23 cellular contexts compared by ENCODE assay signal in genomic region chr20:17202668-17203067, GRCh38. TPM values are rescaled to one million over a fixed set of nuclear protein-coding genes. Genes with fewer than 3 reads are reported as not detected.
A peak's percentile ranks its signal among the peaks of the same experiment; 100 is the strongest.
DNase-seq lines count a peak whose midpoint lies in the region; ATAC-seq, FAIRE-seq and TF ChIP-seq lines count a peak whose summit lies in the region.
"Had no signal": no experiment of that assay in that cellular context is flagged by ENCODE, and none has a peak within 500 bp of the region (broad histone marks: within the 10 kb centered on the region; RNA-seq: fewer than 3 reads in every experiment).

No MANE protein-coding gene starts in this region.

- TF ChIP-seq CTCF in PC-3 (conservative IDR thresholded peaks at IDR 0.05; ENCODE audit: low read depth, low read length) (no peak), pancreas (IDR thresholded peaks at IDR 0.05) (no peak)

- POLR2A ChIA-PET in PC-3 (lab: Charles Lee; ENCODE audit: unreplicated experiment) = no interaction called here
- POLR2A ChIA-PET in activated CD4-positive, alpha-beta memory T cell treated with anti-CD3 and anti-CD28 coated beads for 36 hours (lab: Charles Lee) = no interaction called here

- FAIRE-seq in pancreas (lab: Jason Lieb, UNC) = no peak
- FAIRE-seq in GM12891 (lab: Jason Lieb, UNC) = no peak
- FAIRE-seq: keratinocyte had no signal

- no peaks in the 10 kb centered on the region for H3F3A ChIP-seq in PC-3 (ENCODE audit: low read length, unreplicated experiment)

- H3K27ac Mint-ChIP-seq in activated CD4-positive, alpha-beta memory T cell treated with anti-CD3 and anti-CD28 coated beads for 36 hours = no peak overlapping the region
- H3K27ac Mint-ChIP-seq: activated CD4-positive, alpha-beta memory T cell treated with anti-CD3 and anti-CD28 coated beads, Interleukin-2, amount 10 ng/mL, durations not matched to agents 7 days and 5 days; activated naive CD8-positive, alpha-beta T cell; brain; CD4-positive, alpha-beta T cell; natural killer cell treated with Interleukin-12 subunit alpha and Interleukin-12 subunit beta and Interleukin-15 and Interleukin-18, amount 100 ng/mL, for 72 hours; stimulated activated naive CD8-positive, alpha-beta T cell treated with anti-CD3 and anti-CD28 coated beads, Interleukin-15, Interleukin-2, amounts not matched to agents 100 ng/mL and 50 ng/mL, for 24 hours had no signal

- H3K4me3 Mint-ChIP-seq in activated CD4-positive, alpha-beta memory T cell treated with anti-CD3 and anti-CD28 coated beads for 36 hours = no peak overlapping the region
- H3K4me3 Mint-ChIP-seq: activated CD4-positive, alpha-beta memory T cell treated with anti-CD3 and anti-CD28 coated beads, Interleukin-2, amount 10 ng/mL, durations not matched to agents 7 days and 5 days; activated naive CD8-positive, alpha-beta T cell; activated T-cell treated with anti-CD3 and anti-CD28 coated beads, Interleukin-2, amount 50 U/mL, for 4 hours; CD4-positive, alpha-beta T cell; natural killer cell treated with Interleukin-12 subunit alpha and Interleukin-12 subunit beta and Interleukin-15 and Interleukin-18, amount 100 ng/mL, for 72 hours; stimulated activated naive CD8-positive, alpha-beta T cell treated with anti-CD3 and anti-CD28 coated beads, Interleukin-15, Interleukin-2, amounts not matched to agents 100 ng/mL and 50 ng/mL, for 24 hours had no signal

- H3K9ac ChIP-seq in ES-I3 (ENCODE audit: low read depth, low read length) (peak overlapping the region; percentile 12; the same call in 1 of the 2 replicates), PC-3 (ENCODE audit: low read length) (no peak overlapping the region), iPS-18a (ENCODE audit: low read length) (peak overlapping the region; percentile 18)

- intact Hi-C loops in PC-3 (cut with micrococcal nuclease) (no loop called here), pancreas (cut with DNase I) (no loop called here)
- intact Hi-C loops in activated CD4-positive, alpha-beta memory T cell treated with anti-CD3 and anti-CD28 coated beads for 36 hours (cut with micrococcal nuclease) = no loop called here

- H3K4me1 ChIP-seq in ES-I3 (ENCODE audit: insufficient read depth, low read length) (no peaks in the 10 kb centered on the region; the same call in 1 of the 2 replicates), PC-3 (ENCODE audit: insufficient read depth, low read length) (no peaks in the 10 kb centered on the region), iPS-18a (ENCODE audit: control insufficient read depth, low read depth, low read length) (peaks cover 12% of the 10 kb centered on the region), pancreas (no peaks in the 10 kb centered on the region)
- H3K4me1 ChIP-seq: Peyer's patch, vagina had no signal

- ATAC-seq in PC-3 (no peak), pancreas (peak in 3 of 4 donors; percentile 16 to 50 (median 29)), HG03439 (IDR thresholded peaks at IDR 0.05; ENCODE audit: unreplicated experiment) (no peak)
- ATAC-seq: activated T-cell treated with anti-CD3 and anti-CD28 coated beads, Interleukin-2, amount 50 U/mL, for 4 hours; natural killer cell treated with Interleukin-12 subunit alpha and Interleukin-12 subunit beta and Interleukin-15 and Interleukin-18, amount 100 ng/mL, for 72 hours; right cardiac atrium had no signal

- TF ChIP-seq POLR2A in GM12891 (IDR thresholded peaks at IDR 0.05; ENCODE audit: low read depth, low read length) = no peak

- no peak overlapping the region for H3K4me2 ChIP-seq in PC-3 (ENCODE audit: low read length)

- H3K79me2 ChIP-seq in PC-3 (ENCODE audit: low read length) = no peaks in the 10 kb centered on the region

- DNase-seq in PC-3 = peak; percentile 24
- no peak for DNase-seq in pancreas
- DNase-seq in ureter (ENCODE audit: low spot score) = no peak
- DNase-seq in GM12891 (ENCODE audit: insufficient read length, low spot score) = no peak
- DNase-seq in activated CD4-positive, alpha-beta memory T cell treated with anti-CD3 and anti-CD28 coated beads for 36 hours = no peak
- DNase-seq: activated CD4-positive, alpha-beta memory T cell treated with anti-CD3 and anti-CD28 coated beads, Interleukin-2, amount 10 ng/mL, durations not matched to agents 7 days and 5 days; activated T-cell treated with anti-CD3 and anti-CD28 coated beads, Interleukin-2, amount 50 U/mL, for 4 hours; CD4-positive, alpha-beta T cell; IMR-90; mesenchymal stem cell; MV-4-11; NCI-H2081 treated with DMSO at 0.1 percent for 48 hours; Peyer's patch; right cardiac atrium had no signal

- no peaks in the 10 kb centered on the region for H3K9me2 ChIP-seq in PC-3 (replicated peaks; ENCODE audit: low read length)

- H3K4me3 ChIP-seq in PC-3 (ENCODE audit: low read length) (no peak overlapping the region), iPS-18a (ENCODE audit: low read length) (peak overlapping the region; percentile 44), pancreas (no peak overlapping the region)
- H3K4me3 ChIP-seq: Peyer's patch, vagina had no signal

- WGBS in pancreas, 2 donors = 9% methylated on average over 8 of the region's 8 CpGs

- H3K27me3 ChIP-seq in PC-3 (ENCODE audit: low read length) (peaks cover 59% of the 10 kb centered on the region), iPS-18a (ENCODE audit: control insufficient read depth, insufficient read depth, low read length) (peaks cover 6% of the 10 kb centered on the region), pancreas (peaks cover 0 to 20% (median 0%) of the 10 kb centered on the region in 4 donors)
- H3K27me3 ChIP-seq: Peyer's patch, vagina had no signal

- no peaks in the 10 kb centered on the region for H3K36me3 Mint-ChIP-seq in activated CD4-positive, alpha-beta memory T cell treated with anti-CD3 and anti-CD28 coated beads for 36 hours
- H3K36me3 Mint-ChIP-seq: activated naive CD8-positive, alpha-beta T cell; brain; natural killer cell treated with Interleukin-12 subunit alpha and Interleukin-12 subunit beta and Interleukin-15 and Interleukin-18, amount 100 ng/mL, for 72 hours had no signal

- no peak overlapping the region for H2AFZ ChIP-seq in PC-3 (ENCODE audit: low read length)

- no peaks in the 10 kb centered on the region for H3K4me1 Mint-ChIP-seq in activated CD4-positive, alpha-beta memory T cell treated with anti-CD3 and anti-CD28 coated beads for 36 hours (ENCODE audit: low read depth)
- H3K4me1 Mint-ChIP-seq: activated CD4-positive, alpha-beta memory T cell treated with anti-CD3 and anti-CD28 coated beads, Interleukin-2, amount 10 ng/mL, durations not matched to agents 7 days and 5 days; brain had no signal

- no peaks in the 10 kb centered on the region for H4K20me1 ChIP-seq in PC-3 (ENCODE audit: low read length)

- H3K9me3 ChIP-seq in ES-I3 (ENCODE audit: control insufficient read depth, insufficient read depth, low read length) = no peaks in the 10 kb centered on the region
- H3K9me3 ChIP-seq in PC-3 (ENCODE audit: low read length) = no peaks in the 10 kb centered on the region
- H3K9me3 ChIP-seq in iPS-18a (ENCODE audit: control insufficient read depth, low read depth, low read length) = no peaks in the 10 kb centered on the region
- H3K9me3 ChIP-seq in pancreas = no peaks in the 10 kb centered on the region
- H3K9me3 ChIP-seq: Peyer's patch, vagina had no signal

- CTCF ChIA-PET in PC-3 (lab: Charles Lee) = no interaction called here
- CTCF ChIA-PET in activated CD4-positive, alpha-beta memory T cell treated with anti-CD3 and anti-CD28 coated beads for 36 hours (lab: Charles Lee) = no interaction called here

- H3K9me3 Mint-ChIP-seq in activated CD4-positive, alpha-beta memory T cell treated with anti-CD3 and anti-CD28 coated beads for 36 hours = peaks cover 2% of the 10 kb centered on the region
- H3K9me3 Mint-ChIP-seq: activated CD4-positive, alpha-beta memory T cell treated with anti-CD3 and anti-CD28 coated beads, Interleukin-2, amount 10 ng/mL, durations not matched to agents 7 days and 5 days; activated T-cell treated with anti-CD3 and anti-CD28 coated beads, Interleukin-2, amount 50 U/mL, for 4 hours; brain; stimulated activated naive CD8-positive, alpha-beta T cell treated with anti-CD3 and anti-CD28 coated beads, Interleukin-15, Interleukin-2, amounts not matched to agents 100 ng/mL and 50 ng/mL, for 24 hours had no signal

- no peak overlapping the region for H3K27ac ChIP-seq in PC-3 (ENCODE audit: low read length)
- H3K27ac ChIP-seq in iPS-18a (ENCODE audit: low read length) = no peak overlapping the region
- H3K27ac ChIP-seq in pancreas = no peak overlapping the region
- H3K27ac ChIP-seq: Peyer's patch, vagina had no signal

- no TSS peak for BruUV-seq in PC-3 (replicated peaks; lab: Mats Ljungman, UMichigan)

- no peaks in the 10 kb centered on the region; the same call in 1 of the 2 replicates for H3K36me3 ChIP-seq in ES-I3 (ENCODE audit: insufficient read depth, low read length)
- H3K36me3 ChIP-seq in PC-3 (ENCODE audit: low read depth, low read length) = no peaks in the 10 kb centered on the region
- no peaks in the 10 kb centered on the region for H3K36me3 ChIP-seq in iPS-18a (ENCODE audit: control insufficient read depth, low read depth, low read length)
- no peaks in the 10 kb centered on the region for H3K36me3 ChIP-seq in pancreas
- H3K36me3 ChIP-seq: Peyer's patch, vagina had no signal

- no peaks in the 10 kb centered on the region for H3K27me3 Mint-ChIP-seq in activated CD4-positive, alpha-beta memory T cell treated with anti-CD3 and anti-CD28 coated beads for 36 hours

TF ChIP-seq in GM12891, 5 proteins besides CTCF, POLR2A, EP300 and RAD21:
- TF ChIP-seq SPI1 (IDR thresholded peaks at IDR 0.05; ENCODE audit: low read depth, low read length) = no peak
- TF ChIP-seq POU2F2 (IDR thresholded peaks at IDR 0.05; ENCODE audit: low read depth, low read length) = no peak
- no peak for TF ChIP-seq PAX5 (IDR thresholded peaks at IDR 0.05; ENCODE audit: insufficient read depth, low read length, severe bottlenecking)
- no peak for TF ChIP-seq POLR2AphosphoS5 (IDR thresholded peaks at IDR 0.05; ENCODE audit: low read depth, low read length)
- no peak for TF ChIP-seq TAF1 (IDR thresholded peaks at IDR 0.05; ENCODE audit: low read depth, low read length)

RNA-seq across cellular contexts. Expression of gene PCSK2, which starts 24.2 kb away (rescaled TPM):
- total RNA-seq in PC-3 (2014; rRNA removed) (not detected in 2 replicates), pancreas (10 to 100 TPM in 3 of 6 donors, 1 to 10 TPM in 3; 5.4 to 37.9 (median 9.1) TPM), ureter (not detected)
- 10 to 100 TPM in 1 of 2 donors, 1 to 10 TPM in 1; 7.3 to 51.0 TPM for polyA plus RNA-seq in pancreas
- polyA plus RNA-seq in GM12891 (2012; ENCODE audit: low read depth, missing spikeins) = not detected
- not detected for total RNA-seq in activated CD4-positive, alpha-beta memory T cell treated with anti-CD3 and anti-CD28 coated beads for 36 hours
- total RNA-seq: activated CD4-positive, alpha-beta memory T cell treated with anti-CD3 and anti-CD28 coated beads, Interleukin-2, amount 10 ng/mL, durations not matched to agents 7 days and 5 days; activated T-cell treated with anti-CD3 and anti-CD28 coated beads, Interleukin-2, amount 50 U/mL, for 4 hours; CD4-positive, alpha-beta T cell; IMR-90; natural killer cell treated with Interleukin-12 subunit alpha and Interleukin-12 subunit beta and Interleukin-15 and Interleukin-18, amount 100 ng/mL, for 72 hours had no signal
- polyA plus RNA-seq: IMR-90, keratinocyte had no signal

Comparison
In these comparisons a context has a peak if more than half of its experiments do, and no peak if none do; other contexts are left out.
1. ATAC-seq: peak in pancreas (3 of 4); none in PC-3 (single experiment) and HG03439 (single experiment).